Comparison of ENCODE assay signal across 9 cellular contexts in genomic region chr5:141567513-141568117, GRCh38. TPM values are rescaled to one million over a fixed set of nuclear protein-coding genes. Genes with fewer than 3 reads are reported as not detected.
DNase-seq lines count a peak whose midpoint lies in the region; ATAC-seq and TF ChIP-seq lines count a peak whose summit lies in the region.
"Had no signal": no experiment of that assay in that cellular context is flagged by ENCODE, and none has a peak within 500 bp of the region (broad histone marks: within the 10 kb centered on the region; RNA-seq: fewer than 3 reads in every experiment).

No MANE protein-coding gene starts in this region.

- peak overlapping the region; percentile 88 for H3K27ac Mint-ChIP-seq in T-helper 17 cell

- H3K4me3 Mint-ChIP-seq in T-helper 17 cell = no peak overlapping the region
- H3K4me3 Mint-ChIP-seq: dendritic cell treated with granulocyte-macrophage colony-stimulating factor and Interleukin-4, amounts not matched to agents 40 ng/mL and 50 ng/mL, for 4 days had no signal

- TF ChIP-seq POLR2A in vagina (IDR thresholded peaks at IDR 0.05) = no peak

- peaks cover 4% of the 10 kb centered on the region for H3K4me1 ChIP-seq in vagina

- no peaks in the 10 kb centered on the region for H3K9me3 ChIP-seq in T-helper 17 cell (ENCODE audit: control insufficient read depth, low read length, poor library complexity, severe bottlenecking)
- H3K9me3 ChIP-seq in vagina = no peaks in the 10 kb centered on the region

- no peaks in the 10 kb centered on the region for H3K27me3 Mint-ChIP-seq in T-helper 17 cell
- H3K27me3 Mint-ChIP-seq: dendritic cell treated with granulocyte-macrophage colony-stimulating factor and Interleukin-4, amounts not matched to agents 40 ng/mL and 50 ng/mL, for 4 days had no signal

- TF ChIP-seq CTCF in GM12873 (IDR thresholded peaks at IDR 0.05; ENCODE audit: insufficient read depth, low read depth, low read length, missing control alignments) = peak; percentile 79
- TF ChIP-seq CTCF in vagina (IDR thresholded peaks at IDR 0.05) = peak; percentile 52 to 63 (median 53)

- ATAC-seq in T-helper 17 cell (no peak), GM18909 (IDR thresholded peaks at IDR 0.05; ENCODE audit: poor library complexity, unreplicated experiment) (no peak), GM21515 (IDR thresholded peaks at IDR 0.05; ENCODE audit: unreplicated experiment) (no peak)

- DNase-seq in AG08396 (ENCODE audit: low spot score) (peak; percentile 10), T-helper 17 cell (no peak), iPS-NIHi7 (ENCODE audit: extremely low spot score) (peak; percentile 33), vagina (ENCODE audit: extremely low spot score in 2 of 2) (no peak), NCI-H526 treated with DMSO at 0.1 percent for 48 hours (lab: John Stamatoyannopoulos, UW) (no peak)

- no peak overlapping the region for H3K4me3 ChIP-seq in vagina

- peaks cover 0 to 34% of the 10 kb centered on the region in 2 donors for H3K36me3 ChIP-seq in vagina

- H3K4me1 Mint-ChIP-seq in T-helper 17 cell = peaks cover 36% of the 10 kb centered on the region

- H3K27me3 ChIP-seq in vagina = no peaks in the 10 kb centered on the region

- intact Hi-C loops in vagina (cut with DNase I) = loop anchor here (10.0 kb wide), 1 partner anchor 153 kb away; the partner anchor contains the start of genes PCDHGA10 and PCDHGB7

- no peak overlapping the region for H3K27ac ChIP-seq in vagina

- H3K36me3 Mint-ChIP-seq in T-helper 17 cell (ENCODE audit: low read depth) = peaks cover 15% of the 10 kb centered on the region

RNA-seq across cellular contexts. Expression of gene DIAPH1, which starts 51.2 kb away (rescaled TPM):
- total RNA-seq in T-helper 17 cell (100 to 1,000 TPM; 256 to 327 TPM), vagina (64.1 TPM)

Comparison
In these comparisons a context has a peak if more than half of its experiments do, and no peak if none do; other contexts are left out.
1. DNase-seq: peak in AG08396 (single experiment) and iPS-NIHi7 (single experiment); none in T-helper 17 cell (0 of 3), vagina (0 of 2) and NCI-H526 treated with DMSO at 0.1 percent for 48 hours (single experiment).